Comparison of ENCODE assay signal across 14 cellular contexts in the genomic region with DNA sequence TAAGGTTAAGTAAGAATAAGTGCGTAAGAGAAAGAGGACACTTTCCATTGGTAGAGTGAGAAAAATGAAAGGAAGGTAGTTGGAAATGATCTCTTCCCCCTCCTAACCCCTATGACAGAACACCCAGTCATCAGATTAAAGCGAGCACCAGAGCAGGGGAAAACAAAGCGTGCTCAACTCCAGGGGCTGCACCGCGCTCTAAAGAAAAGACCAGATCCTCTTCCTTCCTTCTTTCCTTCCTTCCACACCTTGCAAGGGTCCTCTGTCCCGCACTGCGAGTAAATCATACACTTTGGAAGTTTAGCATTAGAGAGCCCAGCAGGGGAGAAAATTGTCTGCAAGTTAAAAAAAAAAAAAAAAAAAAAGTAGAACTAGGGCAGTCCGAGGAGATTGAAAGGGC. TPM values are rescaled to one million over a fixed set of nuclear protein-coding genes. Genes with fewer than 3 reads are reported as not detected.
DNase-seq lines count a peak whose midpoint lies in the region; ATAC-seq and TF ChIP-seq lines count a peak whose summit lies in the region.
"Had no signal": no experiment of that assay in that cellular context is flagged by ENCODE, and none has a peak within 500 bp of the region (broad histone marks: within the 10 kb centered on the region; RNA-seq: fewer than 3 reads in every experiment).

No MANE protein-coding gene starts in this region.

- H3K79me2 ChIP-seq in PC-3 (ENCODE audit: low read length) (peaks cover 32% of the 10 kb centered on the region), neural progenitor cell (ENCODE audit: low read depth) (no peaks in the 10 kb centered on the region)

- H3K9ac ChIP-seq in PC-3 (ENCODE audit: low read length) (peak overlapping the region; percentile 48; the same call in 1 of the 2 replicates), neural progenitor cell (no peak overlapping the region), colonic mucosa (ENCODE audit: low read depth in 2 of 2, low read length in 2 of 2) (no peak overlapping the region)

- intact Hi-C loops in PC-3 (cut with micrococcal nuclease) = loop anchor here (5.0 kb wide), 2 partner anchors 308 to 533 kb away; no protein-coding TSS in a partner anchor
- intact Hi-C loops in colonic mucosa (cut with DNase I) = no loop called here

- ATAC-seq in PC-3 = no peak
- no peak for ATAC-seq in GM21360 (IDR thresholded peaks at IDR 0.05; ENCODE audit: unreplicated experiment)
- ATAC-seq: esophagus mucosa, K562 had no signal

- H3K4me3 ChIP-seq in PC-3 (ENCODE audit: low read length) (peak overlapping the region; percentile 89), ectodermal cell (ENCODE audit: insufficient read depth, low read depth, low read length) (peak overlapping the region; percentile 80), neural progenitor cell (peak overlapping the region; percentile 91), colonic mucosa (no peak overlapping the region)
- H3K4me3 ChIP-seq: K562, ovary had no signal

- H3K36me3 ChIP-seq in PC-3 (ENCODE audit: low read depth, low read length) (no peaks in the 10 kb centered on the region), ectodermal cell (ENCODE audit: control insufficient read depth, insufficient read depth, low read length) (no peaks in the 10 kb centered on the region), neural progenitor cell (no peaks in the 10 kb centered on the region), colonic mucosa (no peaks in the 10 kb centered on the region)
- H3K36me3 ChIP-seq: ovary had no signal

- H3K4me2 ChIP-seq in PC-3 (ENCODE audit: low read length) = peak overlapping the region; percentile 98
- peak overlapping the region; percentile 96 for H3K4me2 ChIP-seq in neural progenitor cell

- H2AFZ ChIP-seq in PC-3 (ENCODE audit: low read length) = peak overlapping the region; percentile 96
- H2AFZ ChIP-seq in neural progenitor cell (replicated peaks) = peak overlapping the region; percentile 99

- peaks cover 27% of the 10 kb centered on the region for H3K4me1 Mint-ChIP-seq in neural progenitor cell

- TSS peak; percentile 49 for BruUV-seq in PC-3 (replicated peaks; lab: Mats Ljungman, UMichigan)

- H3K4me3 Mint-ChIP-seq in neural progenitor cell = peak overlapping the region; percentile 93

- no peaks in the 10 kb centered on the region for H3F3A ChIP-seq in PC-3 (ENCODE audit: low read length, unreplicated experiment)
- H3F3A ChIP-seq in neural progenitor cell (ENCODE audit: low read depth) = peaks cover 9% of the 10 kb centered on the region

- no peak overlapping the region for H3K27ac Mint-ChIP-seq in neural progenitor cell

- H3K4me1 ChIP-seq in PC-3 (ENCODE audit: insufficient read depth, low read length) (peaks cover 54% of the 10 kb centered on the region), ectodermal cell (ENCODE audit: control insufficient read depth, insufficient read depth, low read length) (peaks cover 5% of the 10 kb centered on the region), neural progenitor cell (peaks cover 12% of the 10 kb centered on the region), colonic mucosa (no peaks in the 10 kb centered on the region)

- no peaks in the 10 kb centered on the region for H3K9me2 ChIP-seq in PC-3 (replicated peaks; ENCODE audit: low read length)

- WGBS in ectodermal cell, 2 experiments = 7 to 9% methylated on average over 8 of the region's 8 CpGs

- peaks cover 23% of the 10 kb centered on the region for H3K27me3 Mint-ChIP-seq in neural progenitor cell (ENCODE audit: insufficient read depth, low read depth)

- TF ChIP-seq CTCF in PC-3 (conservative IDR thresholded peaks at IDR 0.05; ENCODE audit: low read depth, low read length) = no peak
- TF ChIP-seq CTCF in neural progenitor cell (IDR thresholded peaks at IDR 0.05) = no peak
- no peak for TF ChIP-seq CTCF in colonic mucosa (IDR thresholded peaks at IDR 0.05)

- H4K20me1 ChIP-seq in PC-3 (ENCODE audit: low read length) = no peaks in the 10 kb centered on the region
- H4K20me1 ChIP-seq in neural progenitor cell (ENCODE audit: low read depth) = peaks cover 3% of the 10 kb centered on the region

- peak; percentile 26 for DNase-seq in DMS53 treated with DMSO at 0.1 percent for 48 hours (lab: John Stamatoyannopoulos, UW; ENCODE audit: unreplicated experiment)
- no peak for DNase-seq in PC-3
- peak; percentile 43 for DNase-seq in neural progenitor cell (ENCODE audit: low spot score)
- DNase-seq in colonic mucosa = no peak
- no peak for DNase-seq in G401 (ENCODE audit: low spot score)
- DNase-seq in DMS79 (lab: John Stamatoyannopoulos, UW) = no peak
- DNase-seq: activated naive CD4-positive, alpha-beta T cell treated with Interleukin-2 at 50 U/mL for 16 hours; ovary; stimulated activated CD8-positive, alpha-beta memory T cell treated with anti-CD3 and anti-CD28 coated beads, Interleukin-4, amount 100 ng/mL, for 48 hours had no signal

- H3K9me3 Mint-ChIP-seq in neural progenitor cell = no peaks in the 10 kb centered on the region

- POLR2A ChIA-PET in PC-3 (lab: Charles Lee; ENCODE audit: unreplicated experiment) = no interaction called here

- CTCF ChIA-PET in PC-3 (lab: Charles Lee) = interaction anchor here (0.7 kb wide), 2 partner anchors 93 to 698 kb away, joined by 10 to 20 read pairs; no protein-coding TSS in a partner anchor

- H3K27me3 ChIP-seq in PC-3 (ENCODE audit: low read length) (no peaks in the 10 kb centered on the region), ectodermal cell (ENCODE audit: control insufficient read depth, insufficient read depth, low read length, poor library complexity, severe bottlenecking) (peaks cover 29% of the 10 kb centered on the region), neural progenitor cell (peaks cover 46% of the 10 kb centered on the region), colonic mucosa (peaks cover 17% of the 10 kb centered on the region)
- H3K27me3 ChIP-seq: ovary had no signal

- in situ Hi-C loops in G401 (cut with HindIII; ENCODE audit: low sequenced_read_pairs) = no loop called here

- H3K27ac ChIP-seq in PC-3 (ENCODE audit: low read length) = no peak overlapping the region
- no peak overlapping the region for H3K27ac ChIP-seq in ectodermal cell (ENCODE audit: insufficient read depth, low read depth, low read length, poor library complexity, severe bottlenecking)
- no peak overlapping the region for H3K27ac ChIP-seq in neural progenitor cell
- no peak overlapping the region for H3K27ac ChIP-seq in colonic mucosa
- H3K27ac ChIP-seq: ovary had no signal

- H3K36me3 Mint-ChIP-seq in neural progenitor cell = no peaks in the 10 kb centered on the region

- no peaks in the 10 kb centered on the region for H3K9me3 ChIP-seq in PC-3 (ENCODE audit: low read length)
- H3K9me3 ChIP-seq in ectodermal cell (ENCODE audit: control insufficient read depth, low read length) = no peaks in the 10 kb centered on the region
- no peaks in the 10 kb centered on the region for H3K9me3 ChIP-seq in neural progenitor cell (ENCODE audit: low read depth)
- no peaks in the 10 kb centered on the region for H3K9me3 ChIP-seq in colonic mucosa
- H3K9me3 ChIP-seq: ovary had no signal

RNA-seq across cellular contexts. Expression of gene CDH7, which starts 0.9 kb away (rescaled TPM):
- total RNA-seq in PC-3 (2014; rRNA removed) (6.1 and 7.3 TPM in 2 replicates), neural progenitor cell (ENCODE audit: low replicate concordance) (2.7 TPM in 2 replicates), colonic mucosa (under 1 TPM; 0.05 to 0.15 TPM)
- polyA plus RNA-seq in ectodermal cell (2013, experiment 1 of 4) = 2.8 TPM
- polyA plus RNA-seq in ectodermal cell (2013, experiment 2 of 4) = 2.6 TPM
- polyA plus RNA-seq in ectodermal cell (2013, experiment 3 of 4) = 3.9 TPM
- polyA plus RNA-seq in ectodermal cell (2013, experiment 4 of 4) = 3.6 TPM
- total RNA-seq in G401 (2014; rRNA removed; shearing (Covaris generic)) = not detected in 2 replicates
- total RNA-seq: esophagus mucosa, Right ventricle myocardium inferior had no signal

Comparison
In these comparisons a context has a peak if more than half of its experiments do, and no peak if none do; other contexts are left out.
1. DNase-seq: peak in DMS53 treated with DMSO at 0.1 percent for 48 hours (single experiment) and neural progenitor cell (single experiment); none in PC-3 (single experiment), colonic mucosa (single experiment), G401 (single experiment) and DMS79 (single experiment).